Comparison of ENCODE assay signal across 8 cellular contexts in the genomic region with DNA sequence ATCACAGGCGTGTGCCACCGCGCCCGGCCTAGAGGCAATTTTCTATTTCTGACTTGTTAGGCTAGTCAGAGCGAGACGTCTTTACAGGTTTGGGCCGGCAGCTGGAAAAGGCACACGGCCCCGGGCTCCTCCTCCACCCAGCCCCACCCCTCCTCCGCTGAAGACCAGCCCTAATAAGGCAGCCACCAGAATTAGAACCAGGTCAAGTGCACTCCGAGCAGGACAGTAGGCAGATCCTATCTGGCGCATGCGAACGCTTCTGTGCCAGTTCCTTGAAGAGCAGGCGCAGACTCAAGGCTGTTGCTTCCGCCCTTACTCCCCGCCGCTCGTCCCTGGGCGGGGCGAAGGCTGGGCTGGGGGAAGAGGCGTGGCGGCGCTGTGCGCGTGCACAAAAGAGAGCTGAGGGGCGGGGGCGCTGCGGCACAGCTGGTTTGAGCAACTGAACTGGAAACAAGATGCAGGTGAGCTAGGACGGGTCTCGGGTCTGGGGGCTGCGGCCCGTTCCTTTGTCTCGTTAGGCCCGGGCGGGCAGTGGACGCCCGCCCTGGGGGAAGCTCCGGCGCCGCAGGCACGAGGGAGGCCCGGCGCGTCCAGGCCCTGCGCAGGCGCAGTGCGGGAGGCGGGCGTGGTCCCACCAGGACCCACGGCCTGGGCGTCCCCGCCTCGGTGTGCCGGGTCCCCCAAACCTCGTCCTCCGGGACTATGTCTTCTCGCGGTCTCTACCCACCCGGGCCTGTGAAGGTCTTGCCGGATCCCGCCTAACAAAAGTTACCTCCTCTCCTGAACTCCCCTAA. TPM values are rescaled to one million over a fixed set of nuclear protein-coding genes. Genes with fewer than 3 reads are reported as not detected.
DNase-seq lines count a peak whose midpoint lies in the region; ATAC-seq and TF ChIP-seq lines count a peak whose summit lies in the region.

Gene PDCL3 (plus strand): TSS at position 381 of the 794 bp plus-strand sequence. CDS start 75 bp downstream, at position 456.

- H3K36me3 Mint-ChIP-seq in CD4-positive, alpha-beta memory T cell = peaks cover 15 to 25% of the 10 kb centered on the region in 2 donors
- peaks cover 8% of the 10 kb centered on the region for H3K36me3 Mint-ChIP-seq in activated CD4-positive, alpha-beta memory T cell treated with anti-CD3 and anti-CD28 coated beads for 36 hours

- H3K4me1 Mint-ChIP-seq in CD4-positive, alpha-beta memory T cell = peaks cover 26 to 53% (median 37%) of the 10 kb centered on the region in 4 donors
- H3K4me1 Mint-ChIP-seq in activated CD4-positive, alpha-beta memory T cell treated with anti-CD3 and anti-CD28 coated beads for 36 hours (ENCODE audit: low read depth) = peaks cover 32% of the 10 kb centered on the region

- CTCF ChIA-PET in CD4-positive, alpha-beta memory T cell (lab: Charles Lee; ENCODE audit: partially characterized antibody) = interaction anchor here (0.6 to 3.7 kb wide), 13 partner anchors 8 to 587 kb away, joined by 3 to 23 read pairs (median 4); partner anchors contain the start of gene RPL31
- CTCF ChIA-PET in activated CD4-positive, alpha-beta memory T cell treated with anti-CD3 and anti-CD28 coated beads for 36 hours (lab: Charles Lee) = interaction anchor here (0.5 to 2.3 kb wide), 6 partner anchors 12 to 846 kb away, joined by 3 to 9 read pairs (median 4); no protein-coding TSS in a partner anchor

- no peaks in the 10 kb centered on the region for H3K27me3 ChIP-seq in CD4-positive, alpha-beta memory T cell (ENCODE audit: insufficient read depth, low read length)
- H3K27me3 ChIP-seq in dorsolateral prefrontal cortex = no peaks in the 10 kb centered on the region
- no peaks in the 10 kb centered on the region for H3K27me3 ChIP-seq in liver (ENCODE audit: control insufficient read depth in 4 of 4, insufficient read depth in 4 of 4, low read length in 3 of 4)

- TF ChIP-seq CTCF in dorsolateral prefrontal cortex (IDR thresholded peaks at IDR 0.05 in 54 of 56, conservative IDR thresholded peaks at IDR 0.05 in 2 of 56; ENCODE audit: low read depth in 1 of 56, partially characterized antibody in 56 of 56) (peak in 50 of 56 donors; percentile 3 to 72 (median 40)), liver (IDR thresholded peaks at IDR 0.05; ENCODE audit: low read depth, low read length, missing input control) (no peak)

- H3K36me3 ChIP-seq in CD4-positive, alpha-beta memory T cell (ENCODE audit: insufficient read depth, low read length) = peaks cover 12% of the 10 kb centered on the region
- peaks cover 0 to 6% (median 6%) of the 10 kb centered on the region in 4 donors for H3K36me3 ChIP-seq in liver (ENCODE audit: control insufficient read depth in 4 of 4, insufficient read depth in 3 of 4, low read depth in 1 of 4, low read length in 3 of 4)

- DNase-seq in CD4-positive, alpha-beta memory T cell = peak; percentile 94 to 98 (median 96)
- DNase-seq in NCI-H82 treated with DMSO at 0.1 percent for 48 hours (lab: John Stamatoyannopoulos, UW; ENCODE audit: unreplicated experiment) (peak; percentile 96), dorsolateral prefrontal cortex (peak; percentile 81 to 97 (median 94))
- DNase-seq in activated CD4-positive, alpha-beta memory T cell treated with anti-CD3 and anti-CD28 coated beads for 36 hours = peak; percentile 95
- peak; percentile 93 for DNase-seq in stimulated activated CD4-positive, alpha-beta T cell treated with anti-CD3 and anti-CD28 coated beads, Interleukin-4, amount 100 ng/mL, for 24 hours

- intact Hi-C loops in CD4-positive, alpha-beta memory T cell (cut with micrococcal nuclease) = loop anchor here (1.0 to 10.0 kb wide), 8 partner anchors 9 to 1228 kb away; partner anchors contain the start of genes CNOT11, EIF5B, RPL31 and TBC1D8
- intact Hi-C loops in activated CD4-positive, alpha-beta memory T cell treated with anti-CD3 and anti-CD28 coated beads for 36 hours (cut with micrococcal nuclease) = loop anchor here (1.0 to 5.0 kb wide), 5 partner anchors 18 to 690 kb away; partner anchors contain the start of genes CHST10, CNOT11 and RPL31
- intact Hi-C loops in dorsolateral prefrontal cortex (cut with DNase I) = loop anchor here (2.0 to 5.0 kb wide), 3 partner anchors 14 to 146 kb away; partner anchors contain the start of gene CHST10 (in 2 of the 2)

- no peaks in the 10 kb centered on the region for H3K9me3 Mint-ChIP-seq in CD4-positive, alpha-beta memory T cell
- no peaks in the 10 kb centered on the region for H3K9me3 Mint-ChIP-seq in activated CD4-positive, alpha-beta memory T cell treated with anti-CD3 and anti-CD28 coated beads for 36 hours

- H3K4me3 Mint-ChIP-seq in CD4-positive, alpha-beta memory T cell = peak within 1 kb of the TSS; percentile 93 to 100 (median 96)
- peak within 1 kb of the TSS; percentile 88 for H3K4me3 Mint-ChIP-seq in activated CD4-positive, alpha-beta memory T cell treated with anti-CD3 and anti-CD28 coated beads for 36 hours

- TF ChIP-seq RAD21 in liver (IDR thresholded peaks at IDR 0.05) = peak; percentile 41 to 44

- peak within 1 kb of the TSS; percentile 74 for H3K27ac ChIP-seq in CD4-positive, alpha-beta memory T cell (ENCODE audit: low read depth, low read length)
- H3K27ac ChIP-seq in dorsolateral prefrontal cortex (peak within 1 kb of the TSS; percentile 78 to 99 (median 96)), liver (ENCODE audit: low read depth in 1 of 2, low read length in 2 of 2) (peak within 1 kb of the TSS; percentile 79 to 81)

- POLR2A ChIA-PET in CD4-positive, alpha-beta memory T cell (lab: Charles Lee; ENCODE audit: partially characterized antibody) = interaction anchor here (0.6 to 5.4 kb wide), 21 partner anchors 8 to 1226 kb away, joined by 3 to 101 read pairs (median 4); partner anchors contain the start of genes CHST10, CNOT11, EIF5B and RPL31
- POLR2A ChIA-PET in activated CD4-positive, alpha-beta memory T cell treated with anti-CD3 and anti-CD28 coated beads for 36 hours (lab: Charles Lee) = interaction anchor here (1.0 to 3.1 kb wide), 5 partner anchors 8 to 439 kb away, joined by 3 to 27 read pairs (median 3); partner anchors contain the start of gene RPL31

- peak within 1 kb of the TSS; percentile 61 to 77 for H3K9ac ChIP-seq in liver (ENCODE audit: low read depth in 1 of 2, low read length in 2 of 2)

- no peaks in the 10 kb centered on the region for H3K27me3 Mint-ChIP-seq in CD4-positive, alpha-beta memory T cell
- H3K27me3 Mint-ChIP-seq in activated CD4-positive, alpha-beta memory T cell treated with anti-CD3 and anti-CD28 coated beads for 36 hours = no peaks in the 10 kb centered on the region

- ATAC-seq in GM19438 (IDR thresholded peaks at IDR 0.05; ENCODE audit: low read depth, unreplicated experiment) = peak; percentile 92
- ATAC-seq in HG03575 (IDR thresholded peaks at IDR 0.05; ENCODE audit: extremely low read depth, insufficient number of reproducible peaks, low FRiP score, unreplicated experiment) = peak; percentile 96

- H3K9me3 ChIP-seq in CD4-positive, alpha-beta memory T cell (ENCODE audit: control insufficient read depth in 1 of 2, low read length in 2 of 2) = no peaks in the 10 kb centered on the region
- H3K9me3 ChIP-seq in liver (ENCODE audit: control insufficient read depth in 4 of 4, low read length in 3 of 4) = no peaks in the 10 kb centered on the region

- under 1% methylated on average over 62 of the region's 62 CpGs for WGBS in liver

- H3K27ac Mint-ChIP-seq in CD4-positive, alpha-beta memory T cell = peak within 1 kb of the TSS; percentile 98 to 100 (median 99)
- H3K27ac Mint-ChIP-seq in activated CD4-positive, alpha-beta memory T cell treated with anti-CD3 and anti-CD28 coated beads for 36 hours = peak within 1 kb of the TSS; percentile 98

- H3K4me3 ChIP-seq in CD4-positive, alpha-beta memory T cell (ENCODE audit: low read length in 2 of 2) = peak within 1 kb of the TSS; percentile 84 to 89
- H3K4me3 ChIP-seq in dorsolateral prefrontal cortex = peak within 1 kb of the TSS; percentile 63 to 99 (median 87)
- H3K4me3 ChIP-seq in liver (ENCODE audit: low read depth in 1 of 3, low read length in 3 of 3) = peak within 1 kb of the TSS; percentile 80 to 83 (median 81)

- H3K4me1 ChIP-seq in CD4-positive, alpha-beta memory T cell (ENCODE audit: insufficient read depth, low read length) = peaks cover 35% of the 10 kb centered on the region
- H3K4me1 ChIP-seq in liver (ENCODE audit: control insufficient read depth in 4 of 4, insufficient read depth in 4 of 4, low read length in 3 of 4) = peaks cover 0 to 9% (median 7%) of the 10 kb centered on the region in 4 donors

TF ChIP-seq in liver, 16 proteins besides CTCF, POLR2A, EP300 and RAD21 (continues in another document):
- peak; percentile 93 for TF ChIP-seq MAX (IDR thresholded peaks at IDR 0.05)
- TF ChIP-seq HNF4A (conservative IDR thresholded peaks at IDR 0.05) = peak; percentile 67 to 71
- peak; percentile 79 to 81 for TF ChIP-seq RXRA (IDR thresholded peaks at IDR 0.05)
- peak in 1 of 2 donors; percentile 33 for TF ChIP-seq EGR1 (IDR thresholded peaks at IDR 0.05; ENCODE audit: low read depth in 2 of 2)
- peak; percentile 89 for TF ChIP-seq TAF1 (conservative IDR thresholded peaks at IDR 0.05)
- no peak for TF ChIP-seq HNF4G (IDR thresholded peaks at IDR 0.05)
- peak in 1 of 2 donors; percentile 81 for TF ChIP-seq GABPA (IDR thresholded peaks at IDR 0.05 in 1 of 2, conservative IDR thresholded peaks at IDR 0.05 in 1 of 2)
- peak; percentile 26 for TF ChIP-seq FOXA1 (IDR thresholded peaks at IDR 0.05)

RNA-seq across cellular contexts. Expression of gene PDCL3, which starts in this region (rescaled TPM):
- total RNA-seq in CD4-positive, alpha-beta memory T cell = 10 to 100 TPM; 16.6 to 17.8 TPM
- 10 to 100 TPM; 56.7 to 73.6 TPM for polyA plus RNA-seq in CD4-positive, alpha-beta memory T cell
- 10 to 100 TPM; 45.9 to 47.7 TPM for total RNA-seq in activated CD4-positive, alpha-beta memory T cell treated with anti-CD3 and anti-CD28 coated beads for 36 hours
- total RNA-seq in dorsolateral prefrontal cortex = 10 to 100 TPM in 119 of 120 experiments, 1 to 10 TPM in 1; 9.0 to 26.2 (median 16.6) TPM
- total RNA-seq in liver = 1 to 10 TPM; 4.2 to 5.0 TPM
- polyA plus RNA-seq in liver = 10 to 100 TPM in 1 of 2 donors, 1 to 10 TPM in 1; 8.9 to 12.3 TPM

Comparison
In these comparisons a context has a peak if more than half of its experiments do, and no peak if none do; other contexts are left out.
1. Peak in every context shown above with its lines: DNase-seq, ATAC-seq, H3K4me3 ChIP-seq and H3K27ac ChIP-seq.
2. RNA of gene PDCL3 (polyA plus RNA-seq): 56.7 to 73.6 TPM in CD4-positive, alpha-beta memory T cell; 8.9 to 12.3 TPM in liver; every median in the first group is over 4 times any median in the second.